18 cellular contexts compared by ENCODE assay signal in genomic region chr3:11536936-11537612, GRCh38.
DNase-seq lines count a peak whose midpoint lies in the region; ATAC-seq and TF ChIP-seq lines count a peak whose summit lies in the region.
"Had no signal": no experiment of that assay in that cellular context is flagged by ENCODE, and none has a peak within 500 bp of the region (broad histone marks: within the 10 kb centered on the region; RNA-seq: fewer than 3 reads in every experiment).

No MANE protein-coding gene starts in this region.

- H3K36me3 ChIP-seq in mesenchymal stem cell (ENCODE audit: control insufficient read depth in 1 of 2, insufficient read depth in 2 of 2, low read depth in 1 of 2, low read length in 2 of 2), result peaks cover 0 to 11% of the 10 kb centered on the region in 2 experiments

- H3K27me3 ChIP-seq in mesenchymal stem cell (ENCODE audit: control insufficient read depth in 1 of 2, insufficient read depth in 1 of 2, low read length in 2 of 2), result no peaks in the 10 kb centered on the region

- H3K9ac ChIP-seq in mesenchymal stem cell (ENCODE audit: low read length), result no peak overlapping the region
- H3K9ac ChIP-seq: GM23248 had no signal

- H3K23ac ChIP-seq in mesenchymal stem cell (ENCODE audit: low read length in 2 of 2), result no peak overlapping the region

- peaks cover 28% of the 10 kb centered on the region for H3K4me1 ChIP-seq in mesenchymal stem cell (ENCODE audit: control insufficient read depth, insufficient read depth, low read depth, low read length)

- TF ChIP-seq CTCF in type B pancreatic cell (conservative IDR thresholded peaks at IDR 0.05), result no peak

- H2BK15ac ChIP-seq in mesenchymal stem cell (ENCODE audit: low read depth, poor library complexity, severe bottlenecking), result peak overlapping the region; percentile 3

- no peaks in the 10 kb centered on the region for H3K27me3 Mint-ChIP-seq in T-helper 2 cell treated with Interferon-gamma antibody and Interleukin-4, amounts not matched to agents 5 μg/mL and 100 μg/mL, for 36 hours (ENCODE audit: low read depth)
- no peaks in the 10 kb centered on the region for H3K27me3 Mint-ChIP-seq in type B pancreatic cell

- ATAC-seq in HG02885 (IDR thresholded peaks at IDR 0.05; ENCODE audit: poor library complexity, unreplicated experiment) (no peak), HG03280 (IDR thresholded peaks at IDR 0.05; ENCODE audit: unreplicated experiment) (no peak)
- ATAC-seq: HCT116 had no signal

- H3K4me1 Mint-ChIP-seq in T-helper 2 cell treated with Interferon-gamma antibody and Interleukin-4, amounts not matched to agents 5 μg/mL and 100 μg/mL, for 36 hours (ENCODE audit: low read depth), result no peaks in the 10 kb centered on the region
- H3K4me1 Mint-ChIP-seq in type B pancreatic cell (ENCODE audit: unreplicated experiment), result peaks cover 54% of the 10 kb centered on the region

- H3K9me3 ChIP-seq in mesenchymal stem cell (ENCODE audit: control insufficient read depth, low read length), result no peaks in the 10 kb centered on the region

- H2AK5ac ChIP-seq in mesenchymal stem cell (ENCODE audit: low read length, severe bottlenecking), result no peak overlapping the region

- no peak overlapping the region for H4K91ac ChIP-seq in mesenchymal stem cell (ENCODE audit: low read length)

- no peaks in the 10 kb centered on the region for H3K36me3 Mint-ChIP-seq in T-helper 2 cell treated with Interferon-gamma antibody and Interleukin-4, amounts not matched to agents 5 μg/mL and 100 μg/mL, for 36 hours (ENCODE audit: low read depth)
- peaks cover 13% of the 10 kb centered on the region for H3K36me3 Mint-ChIP-seq in type B pancreatic cell

- H3K18ac ChIP-seq in mesenchymal stem cell (ENCODE audit: low read depth in 1 of 2, low read length in 2 of 2), result no peak overlapping the region

- no peak overlapping the region for H2BK5ac ChIP-seq in mesenchymal stem cell (ENCODE audit: low read depth, low read length, poor library complexity, severe bottlenecking)

- peak overlapping the region; percentile 53 for H3K27ac Mint-ChIP-seq in T-helper 2 cell treated with Interferon-gamma antibody and Interleukin-4, amounts not matched to agents 5 μg/mL and 100 μg/mL, for 36 hours
- H3K27ac Mint-ChIP-seq in type B pancreatic cell, result no peak overlapping the region

- DNase-seq in T-helper 2 cell treated with Interferon-gamma antibody and Interleukin-4, amounts not matched to agents 5 μg/mL and 100 μg/mL, for 36 hours (ENCODE audit: low spot score), result no peak
- DNase-seq in T-helper 2 cell, result no peak
- peak; percentile 10 for DNase-seq in SIG-M5 (lab: John Stamatoyannopoulos, UW)
- DNase-seq in mesenchymal stem cell, result no peak
- no peak for DNase-seq in type B pancreatic cell (ENCODE audit: extremely low spot score, unreplicated experiment)
- no peak for DNase-seq in effector CD4-positive, alpha-beta T cell
- DNase-seq: DMS79 treated with DMSO at 0.1 percent for 48 hours, GM23248, KG1, NCI-H1105, NCI-H1694 treated with DMSO at 0.1 percent for 48 hours, NCI-H2107, NCI-H2227 treated with DMSO at 0.1 percent for 48 hours, NCI-H524, SHP77 treated with DMSO at 0.1 percent for 48 hours had no signal

- no peak overlapping the region for H4K8ac ChIP-seq in mesenchymal stem cell (ENCODE audit: low read length)

- H3K4me2 ChIP-seq in mesenchymal stem cell (ENCODE audit: low read length, poor library complexity, severe bottlenecking), result no peak overlapping the region

- H3K4ac ChIP-seq in mesenchymal stem cell (ENCODE audit: low read depth in 1 of 2, low read length in 2 of 2), result no peak overlapping the region

- no peak overlapping the region for H3K4me3 ChIP-seq in mesenchymal stem cell (ENCODE audit: insufficient read depth in 1 of 2, low read depth in 1 of 2, low read length in 2 of 2)
- H3K4me3 ChIP-seq: GM23248 had no signal

- no peak overlapping the region for H3K27ac ChIP-seq in mesenchymal stem cell (ENCODE audit: low read length, poor library complexity, severe bottlenecking)
- H3K27ac ChIP-seq: GM23248 had no signal

- 98% methylated on average over 12 of the region's 12 CpGs for WGBS in mesenchymal stem cell

- peaks cover 17% of the 10 kb centered on the region for H3K79me1 ChIP-seq in mesenchymal stem cell (replicated peaks; ENCODE audit: low read length, poor library complexity, severe bottlenecking)

- H3K4me3 Mint-ChIP-seq in T-helper 2 cell treated with Interferon-gamma antibody and Interleukin-4, amounts not matched to agents 5 μg/mL and 100 μg/mL, for 36 hours, result no peak overlapping the region
- peak overlapping the region; percentile 52 for H3K4me3 Mint-ChIP-seq in type B pancreatic cell

- H2BK12ac ChIP-seq in mesenchymal stem cell (ENCODE audit: low read length in 2 of 2), result no peak overlapping the region

- H3K14ac ChIP-seq in mesenchymal stem cell (ENCODE audit: low read length in 2 of 2), result no peak overlapping the region

- H2AFZ ChIP-seq in mesenchymal stem cell (ENCODE audit: low read depth, low read length), result no peak overlapping the region
- H2AFZ ChIP-seq: GM23248 had no signal

- no peak overlapping the region for H2BK120ac ChIP-seq in mesenchymal stem cell (ENCODE audit: low read depth, low read length)

- no peaks in the 10 kb centered on the region for H3K9me3 Mint-ChIP-seq in T-helper 2 cell treated with Interferon-gamma antibody and Interleukin-4, amounts not matched to agents 5 μg/mL and 100 μg/mL, for 36 hours
- peaks cover 5% of the 10 kb centered on the region for H3K9me3 Mint-ChIP-seq in type B pancreatic cell
